ENCODE assay signal across 13 cellular contexts in the genomic region with DNA sequence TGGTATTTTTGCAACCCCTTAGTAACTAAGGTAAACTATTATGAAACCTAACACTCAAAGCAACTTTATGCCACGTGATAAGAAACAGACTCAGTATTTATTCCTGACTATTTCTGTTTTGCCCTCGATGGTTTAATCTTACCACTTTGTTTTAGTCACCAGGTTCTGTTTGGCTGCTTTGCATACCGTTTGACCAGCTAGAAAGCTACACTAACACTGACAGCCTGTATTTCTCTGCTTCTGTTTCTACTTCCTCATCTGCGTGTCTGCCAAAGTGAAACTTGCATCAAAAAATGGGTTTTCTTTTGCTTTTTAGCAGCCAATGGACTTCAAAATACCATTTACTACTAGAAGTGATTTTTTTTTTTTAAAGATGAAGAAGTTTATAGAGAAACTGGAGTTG.
DNase-seq lines count a peak whose midpoint lies in the region; ATAC-seq and TF ChIP-seq lines count a peak whose summit lies in the region.
"Had no signal": no experiment of that assay in that cellular context is flagged by ENCODE, and none has a peak within 500 bp of the region (broad histone marks: within the 10 kb centered on the region; RNA-seq: fewer than 3 reads in every experiment).

No MANE protein-coding gene starts in this region.

- no peaks in the 10 kb centered on the region for H3K36me3 Mint-ChIP-seq in Calu3 (ENCODE audit: insufficient read depth, unreplicated experiment)
- H3K36me3 Mint-ChIP-seq in activated naive CD4-positive, alpha-beta T cell treated with anti-CD3 and anti-CD28 coated beads, Interleukin-2, amount 50 U/mL, for 72 hours, result no peaks in the 10 kb centered on the region

- H3K9me3 Mint-ChIP-seq in Calu3 (ENCODE audit: low read depth, unreplicated experiment), result no peaks in the 10 kb centered on the region
- peaks cover 11 to 14% of the 10 kb centered on the region in 2 donors for H3K9me3 Mint-ChIP-seq in activated naive CD4-positive, alpha-beta T cell treated with anti-CD3 and anti-CD28 coated beads, Interleukin-2, amount 50 U/mL, for 72 hours

- peaks cover 20% of the 10 kb centered on the region for H3K4me1 Mint-ChIP-seq in Calu3 (ENCODE audit: low read depth, unreplicated experiment)

- H3K27me3 ChIP-seq in foreskin keratinocyte, result no peaks in the 10 kb centered on the region
- H3K27me3 ChIP-seq: spleen had no signal

- no peak for DNase-seq in Calu3
- DNase-seq in MV-4-11 (lab: John Stamatoyannopoulos, UW), result peak; percentile 43
- no peak for DNase-seq in activated naive CD4-positive, alpha-beta T cell treated with anti-CD3 and anti-CD28 coated beads, Interleukin-2, amount 50 U/mL, for 72 hours (ENCODE audit: low spot score in 2 of 2)
- DNase-seq in stimulated activated naive CD4-positive, alpha-beta T cell treated with Interleukin-2 at 50 U/mL for 16 hours (lab: John Stamatoyannopoulos, UW), result no peak
- DNase-seq in foreskin keratinocyte, result no peak
- no peak for DNase-seq in stimulated activated CD4-positive, alpha-beta T cell treated with anti-CD3 and anti-CD28 coated beads, Interleukin-15, amount 100 ng/mL, for 24 hours
- DNase-seq: lower lobe of right lung, NCI-H1105 treated with DMSO at 0.1 percent for 48 hours, spleen, substantia nigra had no signal

- no peaks in the 10 kb centered on the region for H3K27me3 Mint-ChIP-seq in Calu3 (ENCODE audit: unreplicated experiment)

- ATAC-seq in GM19395 (IDR thresholded peaks at IDR 0.05; ENCODE audit: unreplicated experiment), result peak; percentile 94
- ATAC-seq in HG02943 (IDR thresholded peaks at IDR 0.05; ENCODE audit: low read depth, unreplicated experiment), result peak; percentile 91
- no peak for ATAC-seq in activated naive CD4-positive, alpha-beta T cell treated with anti-CD3 and anti-CD28 coated beads, Interleukin-2, amount 50 U/mL, for 72 hours
- no peak for ATAC-seq in foreskin keratinocyte
- ATAC-seq: lower lobe of right lung, SK-N-SH treated with all-trans-retinoic acid at 6 μM for 48 hours had no signal

- CTCF ChIA-PET in Calu3 (lab: Charles Lee), result no interaction called here

- BruUV-seq in Calu3 (replicated peaks; lab: Mats Ljungman, UMichigan), result no TSS peak

- peak overlapping the region; percentile 30 for H3K4me3 Mint-ChIP-seq in Calu3 (ENCODE audit: low read depth, unreplicated experiment)

- H3K4me1 ChIP-seq in foreskin keratinocyte, result no peaks in the 10 kb centered on the region
- H3K4me1 ChIP-seq: lower lobe of right lung, spleen had no signal

- peak overlapping the region; percentile 7 for H3K27ac Mint-ChIP-seq in Calu3 (ENCODE audit: unreplicated experiment)
- no peak overlapping the region for H3K27ac Mint-ChIP-seq in activated naive CD4-positive, alpha-beta T cell treated with anti-CD3 and anti-CD28 coated beads, Interleukin-2, amount 50 U/mL, for 72 hours

- TF ChIP-seq CTCF in Calu3 (IDR thresholded peaks at IDR 0.05; ENCODE audit: unreplicated experiment), result no peak
- TF ChIP-seq CTCF in foreskin keratinocyte (conservative IDR thresholded peaks at IDR 0.05), result no peak

- intact Hi-C loops in Calu3 (cut with micrococcal nuclease; ENCODE audit: unreplicated experiment), result no loop called here

- no peak overlapping the region for H3K27ac ChIP-seq in foreskin keratinocyte
- H3K27ac ChIP-seq: lower lobe of right lung, spleen had no signal

Comparison
In these comparisons a context has a peak if more than half of its experiments do, and no peak if none do; other contexts are left out.
1. ATAC-seq: peak in GM19395 (single experiment) and HG02943 (single experiment); none in activated naive CD4-positive, alpha-beta T cell treated with anti-CD3 and anti-CD28 coated beads, Interleukin-2, amount 50 U/mL, for 72 hours (0 of 2) and foreskin keratinocyte (single experiment).